In the genomic region with DNA sequence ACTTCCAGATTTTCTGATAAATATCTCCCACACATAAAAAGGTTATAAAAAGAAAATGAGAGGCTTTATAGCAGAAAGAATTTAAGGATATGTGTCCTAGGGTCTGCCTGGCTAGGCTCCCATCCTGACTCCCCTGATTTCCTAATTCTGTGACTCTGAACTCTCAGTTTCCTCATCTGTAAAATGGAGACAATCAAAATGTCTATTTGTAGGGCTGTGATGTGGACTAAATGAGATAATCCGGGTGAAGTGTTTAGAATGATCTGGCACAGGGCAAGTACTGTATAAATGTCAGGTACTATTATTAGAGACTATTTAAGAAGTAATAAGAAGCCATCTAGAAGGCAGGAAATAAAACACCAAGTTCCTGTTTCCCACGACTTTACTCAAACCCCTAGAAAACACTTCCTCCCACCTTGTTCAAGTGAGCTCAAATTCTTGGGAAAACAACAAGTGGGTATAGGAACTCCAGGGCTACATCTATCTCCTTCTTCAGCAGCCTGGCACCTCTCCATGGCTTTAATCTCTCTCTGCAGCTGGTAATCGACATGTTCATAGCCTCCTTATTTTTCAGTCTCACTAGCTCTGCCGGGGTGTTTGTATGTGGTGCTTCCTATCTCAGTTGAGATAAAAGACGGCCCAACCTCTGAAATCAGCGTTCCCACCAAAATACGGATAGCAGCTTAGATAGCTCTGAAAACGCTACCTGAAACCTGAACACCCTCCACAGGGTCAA, we compare ENCODE assay signal across 1 cellular context.
TF ChIP-seq lines count a peak whose summit lies in the region.

No MANE protein-coding gene starts in this region.

TF ChIP-seq in K562, 482 proteins besides CTCF, POLR2A, EP300 and RAD21:
- TF ChIP-seq DPF2 (IDR thresholded peaks at IDR 0.05) (0 out of 2 replicates have a peak, but pooled peaks have one; percentile 10), CBFA2T2 (conservative IDR thresholded peaks at IDR 0.05) (peak; percentile 55), NCOR1 (IDR thresholded peaks at IDR 0.05) (peak; percentile 42), SMARCB1 (IDR thresholded peaks at IDR 0.05; ENCODE audit: insufficient read length, low read depth) (no peak), ZNF79 (CRISPR knock-in tag; IDR thresholded peaks at IDR 0.05; ENCODE audit: low read depth) (no peak), POLR2G (IDR thresholded peaks at IDR 0.05; ENCODE audit: low read depth, low read length) (no peak), TAL1 (IDR thresholded peaks at IDR 0.05) (peak; percentile 50; the same call in 1 of the 2 replicates), ARID1B (IDR thresholded peaks at IDR 0.05) (peak; percentile 70), RBM25 (IDR thresholded peaks at IDR 0.05; ENCODE audit: low read depth, low read length, severe bottlenecking) (peak; percentile 95), SPI1 (IDR thresholded peaks at IDR 0.05; ENCODE audit: borderline replicate concordance, low read depth, low read length) (0 out of 2 replicates have a peak, but pooled peaks have one; percentile 13), KDM1A (IDR thresholded peaks at IDR 0.05) (0 out of 4 replicates have a peak, but pooled peaks of 1 of the 2 experiments have one; percentile 26), NFIC (IDR thresholded peaks at IDR 0.05) (peak; percentile 58; the same call in 1 of the 2 replicates), ADNP (tag; IDR thresholded peaks at IDR 0.05) (peak; percentile 77), NUFIP1 (IDR thresholded peaks at IDR 0.05; ENCODE audit: partially characterized antibody) (no peak), BCOR (IDR thresholded peaks at IDR 0.05) (peak; percentile 81), KAT2B (IDR thresholded peaks at IDR 0.05; ENCODE audit: low read depth, low read length) (no peak), RCOR1 (IDR thresholded peaks at IDR 0.05; ENCODE audit: borderline replicate concordance in 1 of 2, low read depth in 2 of 2, low read length in 2 of 2) (0 out of 4 replicates have a peak, but pooled peaks of 1 of the 2 experiments have one; percentile 19), TCF3 (CRISPR knock-in tag; IDR thresholded peaks at IDR 0.05) (peak; percentile 61), ZNF232 (CRISPR knock-in tag; IDR thresholded peaks at IDR 0.05) (no peak), NONO (IDR thresholded peaks at IDR 0.05; ENCODE audit: low read depth in 2 of 2, low read length in 1 of 2) (no peak), CBFA2T3 (IDR thresholded peaks at IDR 0.05) (peak; percentile 74)
- TF ChIP-seq, protein P1, sequence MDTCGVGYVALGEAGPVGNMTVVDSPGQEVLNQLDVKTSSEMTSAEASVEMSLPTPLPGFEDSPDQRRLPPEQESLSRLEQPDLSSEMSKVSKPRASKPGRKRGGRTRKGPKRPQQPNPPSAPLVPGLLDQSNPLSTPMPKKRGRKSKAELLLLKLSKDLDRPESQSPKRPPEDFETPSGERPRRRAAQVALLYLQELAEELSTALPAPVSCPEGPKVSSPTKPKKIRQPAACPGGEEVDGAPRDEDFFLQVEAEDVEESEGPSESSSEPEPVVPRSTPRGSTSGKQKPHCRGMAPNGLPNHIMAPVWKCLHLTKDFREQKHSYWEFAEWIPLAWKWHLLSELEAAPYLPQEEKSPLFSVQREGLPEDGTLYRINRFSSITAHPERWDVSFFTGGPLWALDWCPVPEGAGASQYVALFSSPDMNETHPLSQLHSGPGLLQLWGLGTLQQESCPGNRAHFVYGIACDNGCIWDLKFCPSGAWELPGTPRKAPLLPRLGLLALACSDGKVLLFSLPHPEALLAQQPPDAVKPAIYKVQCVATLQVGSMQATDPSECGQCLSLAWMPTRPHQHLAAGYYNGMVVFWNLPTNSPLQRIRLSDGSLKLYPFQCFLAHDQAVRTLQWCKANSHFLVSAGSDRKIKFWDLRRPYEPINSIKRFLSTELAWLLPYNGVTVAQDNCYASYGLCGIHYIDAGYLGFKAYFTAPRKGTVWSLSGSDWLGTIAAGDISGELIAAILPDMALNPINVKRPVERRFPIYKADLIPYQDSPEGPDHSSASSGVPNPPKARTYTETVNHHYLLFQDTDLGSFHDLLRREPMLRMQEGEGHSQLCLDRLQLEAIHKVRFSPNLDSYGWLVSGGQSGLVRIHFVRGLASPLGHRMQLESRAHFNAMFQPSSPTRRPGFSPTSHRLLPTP (IDR thresholded peaks at IDR 0.05; ENCODE audit: borderline replicate concordance, extremely low read depth, insufficient read length): no peak
